19 cellular contexts compared by ENCODE assay signal in the genomic region with DNA sequence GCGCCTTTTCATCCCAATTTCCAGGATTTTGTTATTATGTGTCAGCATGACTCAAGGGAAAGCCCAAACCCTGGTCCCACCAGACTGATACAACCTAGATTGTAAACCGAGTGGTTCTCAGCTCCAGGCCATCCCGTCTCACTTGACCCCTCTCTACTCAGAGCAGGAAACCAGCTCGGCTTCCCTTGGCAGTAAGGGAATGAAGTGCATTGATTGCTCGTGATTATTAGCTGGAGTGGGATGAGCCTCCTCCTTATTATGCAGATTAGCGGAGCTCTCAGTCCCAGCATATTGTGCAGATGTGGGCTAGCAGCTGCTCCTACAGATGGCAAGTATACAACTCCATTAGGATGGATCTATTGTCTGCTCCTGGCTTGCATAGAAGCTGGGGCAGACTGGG.
DNase-seq lines count a peak whose midpoint lies in the region; FAIRE-seq and TF ChIP-seq lines count a peak whose summit lies in the region.
"Had no signal": no experiment of that assay in that cellular context is flagged by ENCODE, and none has a peak within 500 bp of the region (broad histone marks: within the 10 kb centered on the region; RNA-seq: fewer than 3 reads in every experiment).

No MANE protein-coding gene starts in this region.

- peaks cover 6% of the 10 kb centered on the region for H3K27me3 Mint-ChIP-seq in glutamatergic neuron (ENCODE audit: unreplicated experiment)
- H3K27me3 Mint-ChIP-seq in activated CD4-positive, alpha-beta T cell treated with anti-CD3 and anti-CD28 coated beads, Interleukin-2, amount 10 ng/mL, durations not matched to agents 24 days and 14 days = peaks cover 8% of the 10 kb centered on the region
- no peaks in the 10 kb centered on the region for H3K27me3 Mint-ChIP-seq in mesothelial cell of epicardium (ENCODE audit: low read depth)
- H3K27me3 Mint-ChIP-seq: type B pancreatic cell had no signal

- H3K4me1 Mint-ChIP-seq in glutamatergic neuron (ENCODE audit: low read depth, unreplicated experiment) (peaks cover 44% of the 10 kb centered on the region), mesothelial cell of epicardium (no peaks in the 10 kb centered on the region)
- no peaks in the 10 kb centered on the region for H3K4me1 Mint-ChIP-seq in activated CD4-positive, alpha-beta T cell treated with anti-CD3 and anti-CD28 coated beads, Interleukin-2, amount 10 ng/mL, durations not matched to agents 24 days and 14 days
- H3K4me1 Mint-ChIP-seq: activated CD4-positive, alpha-beta T cell treated with anti-CD3 and anti-CD28 coated beads for 36 hours had no signal

- peak overlapping the region; percentile 98 for H3K27ac Mint-ChIP-seq in glutamatergic neuron (ENCODE audit: unreplicated experiment)
- no peak overlapping the region for H3K27ac Mint-ChIP-seq in activated CD4-positive, alpha-beta T cell treated with anti-CD3 and anti-CD28 coated beads, Interleukin-2, amount 10 ng/mL, durations not matched to agents 24 days and 14 days
- H3K27ac Mint-ChIP-seq in mesothelial cell of epicardium = no peak overlapping the region
- H3K27ac Mint-ChIP-seq: activated CD4-positive, alpha-beta T cell treated with anti-CD3 and anti-CD28 coated beads for 36 hours; dendritic cell treated with granulocyte-macrophage colony-stimulating factor and Interleukin-4, amounts not matched to agents 40 ng/mL and 50 ng/mL, for 4 days; type B pancreatic cell had no signal

- no peak for TF ChIP-seq CTCF in glutamatergic neuron (IDR thresholded peaks at IDR 0.05; ENCODE audit: partially characterized antibody, unreplicated experiment)
- TF ChIP-seq CTCF in mesothelial cell of epicardium (IDR thresholded peaks at IDR 0.05; ENCODE audit: unreplicated experiment) = no peak

- H3K36me3 Mint-ChIP-seq in glutamatergic neuron (ENCODE audit: unreplicated experiment) (peaks cover 4% of the 10 kb centered on the region), mesothelial cell of epicardium (no peaks in the 10 kb centered on the region)
- no peaks in the 10 kb centered on the region for H3K36me3 Mint-ChIP-seq in activated CD4-positive, alpha-beta T cell treated with anti-CD3 and anti-CD28 coated beads, Interleukin-2, amount 10 ng/mL, durations not matched to agents 24 days and 14 days (ENCODE audit: low read depth)
- H3K36me3 Mint-ChIP-seq: type B pancreatic cell had no signal

- H3K4me3 Mint-ChIP-seq in glutamatergic neuron (ENCODE audit: unreplicated experiment) (peak overlapping the region; percentile 80), mesothelial cell of epicardium (no peak overlapping the region)
- H3K4me3 Mint-ChIP-seq in activated CD4-positive, alpha-beta T cell treated with anti-CD3 and anti-CD28 coated beads, Interleukin-2, amount 10 ng/mL, durations not matched to agents 24 days and 14 days = no peak overlapping the region
- H3K4me3 Mint-ChIP-seq: activated CD4-positive, alpha-beta T cell treated with anti-CD3 and anti-CD28 coated beads for 36 hours; dendritic cell treated with granulocyte-macrophage colony-stimulating factor and Interleukin-4, amounts not matched to agents 40 ng/mL and 50 ng/mL, for 4 days; type B pancreatic cell had no signal

- FAIRE-seq in RCC 7860 (lab: Jason Lieb, UNC) = no peak

- intact Hi-C loops in activated CD4-positive, alpha-beta T cell treated with anti-CD3 and anti-CD28 coated beads, Interleukin-2, amount 10 ng/mL, durations not matched to agents 24 days and 14 days (cut with micrococcal nuclease) = no loop called here

- H3K9me3 Mint-ChIP-seq in glutamatergic neuron (ENCODE audit: unreplicated experiment) = peaks cover 9% of the 10 kb centered on the region
- H3K9me3 Mint-ChIP-seq in activated CD4-positive, alpha-beta T cell treated with anti-CD3 and anti-CD28 coated beads, Interleukin-2, amount 10 ng/mL, durations not matched to agents 24 days and 14 days = no peaks in the 10 kb centered on the region
- peaks cover 4% of the 10 kb centered on the region for H3K9me3 Mint-ChIP-seq in mesothelial cell of epicardium
- H3K9me3 Mint-ChIP-seq: dendritic cell treated with granulocyte-macrophage colony-stimulating factor and Interleukin-4, amounts not matched to agents 40 ng/mL and 50 ng/mL, for 4 days; type B pancreatic cell had no signal

- peak; percentile 15 for DNase-seq in ELF-1 (ENCODE audit: low read depth, low spot score)
- peak; percentile 46 for DNase-seq in NCI-H146 treated with DMSO at 0.1 percent for 48 hours (lab: John Stamatoyannopoulos, UW; ENCODE audit: unreplicated experiment)
- peak; percentile 47 for DNase-seq in NCI-H748 treated with DMSO at 0.1 percent for 48 hours (lab: John Stamatoyannopoulos, UW)
- peak; percentile 84 for DNase-seq in glutamatergic neuron
- DNase-seq in middle frontal gyrus (ENCODE audit: extremely low spot score, low spot score) = no peak
- DNase-seq in RCC 7860 (ENCODE audit: low spot score) = no peak
- no peak for DNase-seq in activated CD4-positive, alpha-beta T cell treated with anti-CD3 and anti-CD28 coated beads, Interleukin-2, amount 10 ng/mL, durations not matched to agents 24 days and 14 days
- no peak for DNase-seq in mesothelial cell of epicardium (ENCODE audit: low spot score in 2 of 2, unreplicated experiment in 2 of 2)
- DNase-seq: activated CD4-positive, alpha-beta T cell treated with anti-CD3 and anti-CD28 coated beads for 36 hours; activated gamma-delta T cell; erythroblast; gastrocnemius medialis; GOT3; NCI-H2029 treated with DMSO at 0.1 percent for 48 hours; psoas muscle; stimulated activated CD4-positive, alpha-beta T cell treated with anti-CD3 and anti-CD28 coated beads, Interleukin-4, amount 100 ng/mL, for 24 hours; SW 1271 had no signal

Comparison
In these comparisons a context has a peak if more than half of its experiments do, and no peak if none do; other contexts are left out.
1. DNase-seq: peak in ELF-1 (single experiment), NCI-H146 treated with DMSO at 0.1 percent for 48 hours (single experiment), NCI-H748 treated with DMSO at 0.1 percent for 48 hours (single experiment) and glutamatergic neuron (single experiment); none in middle frontal gyrus (single experiment), RCC 7860 (single experiment), activated CD4-positive, alpha-beta T cell treated with anti-CD3 and anti-CD28 coated beads, Interleukin-2, amount 10 ng/mL, durations not matched to agents 24 days and 14 days (single experiment) and mesothelial cell of epicardium (0 of 2).